In the genomic region with DNA sequence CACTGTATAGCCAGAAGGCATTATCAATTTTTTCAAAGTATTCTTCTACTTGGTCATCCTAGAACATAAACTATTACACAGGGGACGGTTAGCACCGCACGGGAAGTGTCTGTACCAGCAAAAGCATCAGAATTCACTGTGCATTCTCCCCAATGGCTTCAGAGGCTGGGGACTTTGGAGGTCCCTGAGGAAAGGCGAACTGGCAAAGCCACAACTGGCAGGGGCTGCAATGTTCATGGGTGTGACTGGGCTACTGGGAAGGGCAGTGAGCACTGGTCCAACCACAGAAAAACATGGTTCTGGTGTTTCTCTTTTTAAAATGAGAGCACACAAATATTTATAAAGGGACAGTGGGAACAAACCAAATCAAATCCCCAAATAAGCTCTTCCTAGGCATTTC, we compare ENCODE assay signal across 29 cellular contexts.
"Had no signal": no experiment of that assay in that cellular context is flagged by ENCODE, and none has a peak within 500 bp of the region (broad histone marks: within the 10 kb centered on the region; RNA-seq: fewer than 3 reads in every experiment).

No MANE protein-coding gene starts in this region.

- H3K4me3 Mint-ChIP-seq: activated B cell treated with CpG ODN at 0.5 μM for 24 hours; activated CD4-positive, alpha-beta memory T cell treated with anti-CD3 and anti-CD28 coated beads, Interleukin-2, amount 10 ng/mL, durations not matched to agents 7 days and 5 days; activated CD4-positive, alpha-beta T cell treated with anti-CD3 and anti-CD28 coated beads, Interleukin-2, amount 10 ng/mL, durations not matched to agents 7 days and 5 days; activated naive CD4-positive, alpha-beta T cell treated with anti-CD3 and anti-CD28 coated beads, Interleukin-2, amount 50 U/mL, for 24 hours; IgD-negative memory B cell; T-cell had no signal

- ATAC-seq: Panc1, Right ventricle myocardium inferior, T-cell had no signal

- H3K27ac ChIP-seq: brain microvascular endothelial cell, cardiac muscle cell, SK-N-MC had no signal

- H3K4me3 ChIP-seq: cardiac muscle cell, SK-N-MC had no signal

- H3K27me3 Mint-ChIP-seq: activated B cell treated with CpG ODN at 0.5 μM for 24 hours; activated CD4-positive, alpha-beta memory T cell treated with anti-CD3 and anti-CD28 coated beads, Interleukin-2, amount 10 ng/mL, durations not matched to agents 7 days and 5 days; activated CD4-positive, alpha-beta T cell treated with anti-CD3 and anti-CD28 coated beads, Interleukin-2, amount 10 ng/mL, durations not matched to agents 7 days and 5 days; activated naive CD4-positive, alpha-beta T cell treated with anti-CD3 and anti-CD28 coated beads, Interleukin-2, amount 50 U/mL, for 24 hours; IgD-negative memory B cell; T-cell had no signal

- H3K4me1 Mint-ChIP-seq: activated B cell treated with CpG ODN at 0.5 μM for 24 hours, T-cell had no signal

- H3K27ac Mint-ChIP-seq: activated B cell treated with CpG ODN at 0.5 μM for 24 hours; activated CD4-positive, alpha-beta memory T cell treated with anti-CD3 and anti-CD28 coated beads, Interleukin-2, amount 10 ng/mL, durations not matched to agents 7 days and 5 days; activated CD4-positive, alpha-beta T cell treated with anti-CD3 and anti-CD28 coated beads, Interleukin-2, amount 10 ng/mL, durations not matched to agents 7 days and 5 days; activated naive CD4-positive, alpha-beta T cell treated with anti-CD3 and anti-CD28 coated beads, Interleukin-2, amount 50 U/mL, for 24 hours; IgD-negative memory B cell; T-cell had no signal

- DNase-seq: activated B cell treated with CpG ODN at 0.5 μM for 24 hours; activated CD4-positive, alpha-beta memory T cell treated with anti-CD3 and anti-CD28 coated beads, Interleukin-2, amount 10 ng/mL, durations not matched to agents 7 days and 5 days; activated CD4-positive, alpha-beta T cell treated with anti-CD3 and anti-CD28 coated beads for 1 hour; activated CD4-positive, alpha-beta T cell treated with anti-CD3 and anti-CD28 coated beads, Interleukin-2, amount 10 ng/mL, durations not matched to agents 7 days and 5 days; activated CD8-positive, alpha-beta memory T cell treated with anti-CD3 and anti-CD28 coated beads, Interleukin-2, amount 50 U/mL, for 48 hours; activated effector memory CD4-positive, alpha-beta T cell treated with Interleukin-2 at 50 U/mL for 16 hours; activated naive CD4-positive, alpha-beta T cell; activated T-cell treated with anti-CD3 and anti-CD28 coated beads, Interleukin-2, amount 50 U/mL, for 1 hour; amygdala; brain microvascular endothelial cell; KG1; NCI-H1048; NCI-H2029; NCI-H2107; NCI-H2171 treated with DMSO at 0.1 percent for 48 hours; NCI-H226; NCI-H526; NCI-H82; NK-92 treated with Interleukin-12 subunit alpha and Interleukin-12 subunit beta, amount 100 ng/mL, for 24 hours; OCI-M1; RPMI8226; T-cell; T-helper 9 cell had no signal

- H3K27me3 ChIP-seq: brain microvascular endothelial cell, cardiac muscle cell had no signal
